ENCODE assay signal across 15 cellular contexts in genomic region chr14:54291491-54292191, GRCh38.
DNase-seq lines count a peak whose midpoint lies in the region; ATAC-seq, FAIRE-seq and TF ChIP-seq lines count a peak whose summit lies in the region.
"Had no signal": no experiment of that assay in that cellular context is flagged by ENCODE, and none has a peak within 500 bp of the region (broad histone marks: within the 10 kb centered on the region; RNA-seq: fewer than 3 reads in every experiment).

No MANE protein-coding gene starts in this region.

- H4K8ac ChIP-seq in mesenchymal stem cell (ENCODE audit: low read length), result no peak overlapping the region

- no peaks in the 10 kb centered on the region for H4K20me1 ChIP-seq in endothelial cell of umbilical vein (replicated peaks; ENCODE audit: control insufficient read depth, extremely low read depth, insufficient read depth, low read length)

- no peaks in the 10 kb centered on the region for H3K27me3 ChIP-seq in Caco-2 (replicated peaks; ENCODE audit: control insufficient read depth, insufficient read depth, low read length)
- no peaks in the 10 kb centered on the region for H3K27me3 ChIP-seq in endothelial cell of umbilical vein (ENCODE audit: control insufficient read depth in 2 of 2, insufficient read depth in 2 of 2, low read length in 2 of 2)
- H3K27me3 ChIP-seq in mesenchymal stem cell (ENCODE audit: control insufficient read depth in 1 of 2, insufficient read depth in 1 of 2, low read length in 2 of 2), result peaks cover 0 to 44% of the 10 kb centered on the region in 2 experiments

- H2BK120ac ChIP-seq in mesenchymal stem cell (ENCODE audit: low read depth, low read length), result no peak overlapping the region

- H3K14ac ChIP-seq in mesenchymal stem cell (ENCODE audit: low read length in 2 of 2), result no peak overlapping the region

- H3K27ac ChIP-seq in endothelial cell of umbilical vein (ENCODE audit: insufficient read depth, low read depth, low read length), result no peak overlapping the region
- H3K27ac ChIP-seq in mesenchymal stem cell (ENCODE audit: low read length, poor library complexity, severe bottlenecking), result no peak overlapping the region

- H3K79me2 ChIP-seq in endothelial cell of umbilical vein (ENCODE audit: control insufficient read depth, insufficient read depth, low read length), result no peaks in the 10 kb centered on the region

- H3K79me1 ChIP-seq in mesenchymal stem cell (replicated peaks; ENCODE audit: low read length, poor library complexity, severe bottlenecking), result no peaks in the 10 kb centered on the region

- peak overlapping the region; percentile 68 for H3K27ac Mint-ChIP-seq in Caco-2 (ENCODE audit: unreplicated experiment)

- H2AK5ac ChIP-seq in mesenchymal stem cell (ENCODE audit: low read length, severe bottlenecking), result no peak overlapping the region

- no peak overlapping the region for H4K91ac ChIP-seq in mesenchymal stem cell (ENCODE audit: low read length)

- H3K4me2 ChIP-seq in endothelial cell of umbilical vein (ENCODE audit: insufficient read depth, low read length), result peak overlapping the region; percentile 28
- no peak overlapping the region for H3K4me2 ChIP-seq in mesenchymal stem cell (ENCODE audit: low read length, poor library complexity, severe bottlenecking)

- WGBS in mesenchymal stem cell, result 2% methylated on average over 10 of the region's 11 CpGs

- no peak for ATAC-seq in activated CD4-positive, CD25-positive, alpha-beta regulatory T cell treated with anti-CD3 and anti-CD28 coated beads, Interleukin-2, amount 50 U/mL, for 24 hours
- ATAC-seq: sciatic nerve; stimulated activated naive CD8-positive, alpha-beta T cell treated with anti-CD3 and anti-CD28 coated beads, Interleukin-15, Interleukin-2, amounts not matched to agents 100 U/mL and 50 U/mL, for 24 hours had no signal

- POLR2A ChIA-PET in Caco-2 (lab: Charles Lee), result interaction anchor here (0.5 kb wide), 1 partner anchor 1341 kb away, joined by 4 read pairs; the partner anchor contains the start of gene FERMT2
- POLR2A ChIA-PET in endothelial cell of umbilical vein (lab: Charles Lee), result interaction anchor here (0.6 kb wide), 1 partner anchor 283 kb away, joined by 3 read pairs; no protein-coding TSS in a partner anchor

- H3K27me3 Mint-ChIP-seq in Caco-2 (ENCODE audit: insufficient read depth, unreplicated experiment), result no peaks in the 10 kb centered on the region

- BruUV-seq in Caco-2 (replicated peaks; lab: Mats Ljungman, UMichigan), result no TSS peak
- BruUV-seq in endothelial cell of umbilical vein (replicated peaks; lab: Mats Ljungman, UMichigan), result no TSS peak

- dilution Hi-C loops in endothelial cell of umbilical vein (cut with MboI; ENCODE audit: extremely low pct_ligation_motif_present, low sequenced_read_pairs), result no loop called here

- H3K4me1 ChIP-seq in Caco-2, result no peaks in the 10 kb centered on the region
- peaks cover 11% of the 10 kb centered on the region for H3K4me1 ChIP-seq in endothelial cell of umbilical vein (ENCODE audit: control insufficient read depth, extremely low read depth, insufficient read depth, low read length)
- H3K4me1 ChIP-seq in mesenchymal stem cell (ENCODE audit: control insufficient read depth, insufficient read depth, low read depth, low read length), result peaks cover 3% of the 10 kb centered on the region

- TF ChIP-seq POLR2A in endothelial cell of umbilical vein (IDR thresholded peaks at IDR 0.05; ENCODE audit: low read depth, low read length), result no peak

- no peak overlapping the region for H3K4ac ChIP-seq in mesenchymal stem cell (ENCODE audit: low read depth in 1 of 2, low read length in 2 of 2)

- CTCF ChIA-PET in Caco-2 (lab: Charles Lee) (interaction anchor here (0.9 kb wide), 1 partner anchor 56 kb away, joined by 3 read pairs; no protein-coding TSS in a partner anchor), endothelial cell of umbilical vein (lab: Charles Lee) (interaction anchor here (0.8 to 2.6 kb wide), 3 partner anchors 10 to 38 kb away, joined by 4 to 19 read pairs (median 4); no protein-coding TSS in a partner anchor)

- H3K4me3 ChIP-seq in Caco-2 (ENCODE audit: low read depth, low read length), result no peak overlapping the region
- H3K4me3 ChIP-seq in endothelial cell of umbilical vein (replicated peaks in 1 of 3; ENCODE audit: insufficient read depth in 1 of 3, low read depth in 1 of 3, low read length in 3 of 3), result no peak overlapping the region
- no peak overlapping the region for H3K4me3 ChIP-seq in mesenchymal stem cell (ENCODE audit: insufficient read depth in 1 of 2, low read depth in 1 of 2, low read length in 2 of 2)

- TF ChIP-seq CTCF in Caco-2 (IDR thresholded peaks at IDR 0.05; ENCODE audit: insufficient read depth in 1 of 2, low read depth in 1 of 2, low read length in 1 of 2, severe bottlenecking in 1 of 2, unreplicated experiment in 1 of 2) (no peak), endothelial cell of umbilical vein (IDR thresholded peaks at IDR 0.05; ENCODE audit: extremely low read depth in 1 of 2, insufficient read depth in 1 of 2, low read depth in 1 of 2, low read length in 2 of 2) (no peak)

- H3K23ac ChIP-seq in mesenchymal stem cell (ENCODE audit: low read length in 2 of 2), result no peak overlapping the region

- H3K9ac ChIP-seq in endothelial cell of umbilical vein (replicated peaks; ENCODE audit: extremely low read depth, insufficient read depth, low read length) (no peak overlapping the region), mesenchymal stem cell (ENCODE audit: low read length) (no peak overlapping the region)

- H2BK12ac ChIP-seq in mesenchymal stem cell (ENCODE audit: low read length in 2 of 2), result peak overlapping the region in 1 of 2 experiments; percentile 22

- peak overlapping the region in 1 of 2 experiments; percentile 66 for H3K18ac ChIP-seq in mesenchymal stem cell (ENCODE audit: low read depth in 1 of 2, low read length in 2 of 2)

- FAIRE-seq in endothelial cell of umbilical vein (lab: Jason Lieb, UNC), result no peak

- no peaks in the 10 kb centered on the region for H3K36me3 Mint-ChIP-seq in Caco-2 (ENCODE audit: insufficient read depth, unreplicated experiment)

- peaks cover 8% of the 10 kb centered on the region for H3K9me3 Mint-ChIP-seq in Caco-2 (ENCODE audit: unreplicated experiment)

- intact Hi-C loops in Caco-2 (cut with micrococcal nuclease; ENCODE audit: unreplicated experiment) (no loop called here), endothelial cell of umbilical vein (cut with micrococcal nuclease) (no loop called here)

- H3K4me1 Mint-ChIP-seq in Caco-2 (ENCODE audit: low read depth, unreplicated experiment), result peaks cover 11% of the 10 kb centered on the region

- DNase-seq in Caco-2 (peak; percentile 42 to 56), M059J (ENCODE audit: low read depth) (peak; percentile 48), endothelial cell of umbilical vein (ENCODE audit: low read depth, low spot score) (peak; percentile 41), mesenchymal stem cell (peak; percentile 58), GDM1 (lab: John Stamatoyannopoulos, UW) (no peak), NCI-H187 (lab: John Stamatoyannopoulos, UW) (no peak), RPMI8226 (no peak)
- DNase-seq: amygdala; HCEC 1CT; hippocampal formation; KBM-7; NCI-H2029 treated with DMSO at 0.1 percent for 48 hours; stimulated activated naive CD8-positive, alpha-beta T cell treated with anti-CD3 and anti-CD28 coated beads, Interleukin-15, Interleukin-2, amounts not matched to agents 100 U/mL and 50 U/mL, for 24 hours had no signal

- H2BK15ac ChIP-seq in mesenchymal stem cell (ENCODE audit: low read depth, poor library complexity, severe bottlenecking), result peak overlapping the region; percentile 63

- no peaks in the 10 kb centered on the region for H3K9me1 ChIP-seq in endothelial cell of umbilical vein (replicated peaks; ENCODE audit: control insufficient read depth, extremely low read depth, insufficient read depth, low read length)

- H2AFZ ChIP-seq in endothelial cell of umbilical vein (ENCODE audit: low read depth, low read length), result peak overlapping the region; percentile 48
- no peak overlapping the region for H2AFZ ChIP-seq in mesenchymal stem cell (ENCODE audit: low read depth, low read length)

- H3K9me3 ChIP-seq in Caco-2 (no peaks in the 10 kb centered on the region), endothelial cell of umbilical vein (replicated peaks; ENCODE audit: control insufficient read depth, insufficient read depth, low read length) (no peaks in the 10 kb centered on the region), mesenchymal stem cell (ENCODE audit: control insufficient read depth, low read length) (peaks cover 5% of the 10 kb centered on the region)

- H2BK5ac ChIP-seq in mesenchymal stem cell (ENCODE audit: low read depth, low read length, poor library complexity, severe bottlenecking), result no peak overlapping the region

- no peaks in the 10 kb centered on the region for H3K36me3 ChIP-seq in Caco-2 (ENCODE audit: control insufficient read depth, insufficient read depth, low read length)
- H3K36me3 ChIP-seq in endothelial cell of umbilical vein (ENCODE audit: control insufficient read depth in 2 of 2, extremely low read depth in 1 of 2, insufficient read depth in 2 of 2, low read length in 2 of 2), result no peaks in the 10 kb centered on the region
- H3K36me3 ChIP-seq in mesenchymal stem cell (ENCODE audit: control insufficient read depth in 1 of 2, insufficient read depth in 2 of 2, low read depth in 1 of 2, low read length in 2 of 2), result no peaks in the 10 kb centered on the region

- H3K4me3 Mint-ChIP-seq in Caco-2 (ENCODE audit: unreplicated experiment), result peak overlapping the region; percentile 35

TF ChIP-seq in endothelial cell of umbilical vein, 7 proteins besides CTCF, POLR2A, EP300 and RAD21:
- no peak for TF ChIP-seq GATA2 (IDR thresholded peaks at IDR 0.05; ENCODE audit: insufficient read depth, insufficient read length, low read depth, low read length)
- no peak for TF ChIP-seq EZH2 (IDR thresholded peaks at IDR 0.05; ENCODE audit: borderline replicate concordance, low read depth, low read length, severe bottlenecking)
- TF ChIP-seq MYC (IDR thresholded peaks at IDR 0.05; ENCODE audit: low read depth, low read length), result no peak

Comparison
In these comparisons a context has a peak if more than half of its experiments do, and no peak if none do; other contexts are left out.
1. DNase-seq: peak in Caco-2 (2 of 2), M059J (single experiment), endothelial cell of umbilical vein (single experiment) and mesenchymal stem cell (single experiment); none in GDM1 (single experiment), NCI-H187 (0 of 2) and RPMI8226 (single experiment).